Comparison of ENCODE assay signal across 8 cellular contexts in the genomic region with DNA sequence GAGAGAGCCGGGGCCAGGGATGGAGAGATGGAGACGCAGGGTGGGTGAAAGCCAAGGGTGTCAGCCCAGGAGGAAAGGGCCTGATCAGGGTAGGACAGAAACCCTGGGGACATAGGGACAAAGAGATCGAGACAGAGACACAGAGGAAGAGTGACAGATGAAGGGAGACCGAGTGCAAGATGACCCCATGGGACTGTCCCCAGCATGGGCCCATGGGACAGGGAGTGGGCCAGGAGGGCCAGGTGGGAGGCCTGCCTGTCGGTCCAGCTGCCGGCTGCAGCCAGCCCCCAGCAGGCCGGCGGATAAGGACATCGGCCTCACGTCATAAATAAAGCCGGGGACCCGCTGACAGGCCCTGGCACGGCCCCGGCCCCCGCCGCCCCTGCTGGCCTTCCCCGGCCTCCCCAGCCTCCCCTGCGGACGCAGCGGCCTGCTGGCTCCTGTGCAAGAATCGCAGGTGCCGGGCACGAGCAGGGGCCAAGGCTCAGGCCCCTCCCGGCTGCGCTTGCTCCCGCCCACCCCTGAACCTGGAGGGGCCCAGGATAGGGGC. TPM values are rescaled to one million over a fixed set of nuclear protein-coding genes. Genes with fewer than 3 reads are reported as not detected.
DNase-seq lines count a peak whose midpoint lies in the region; ATAC-seq and TF ChIP-seq lines count a peak whose summit lies in the region.

No MANE protein-coding gene starts in this region.

- H3K4me1 ChIP-seq in HAP-1 (peaks cover 10% of the 10 kb centered on the region), mammary epithelial cell (ENCODE audit: insufficient read depth, low read length) (peaks cover 15% of the 10 kb centered on the region), muscle layer of colon (ENCODE audit: insufficient read depth, low read length) (peaks cover 12% of the 10 kb centered on the region), foreskin keratinocyte (no peaks in the 10 kb centered on the region)

- H3K9me3 ChIP-seq in AG04450 (ENCODE audit: control insufficient read depth, insufficient read depth, low read length) (peaks cover 3% of the 10 kb centered on the region; the same call in 1 of the 2 replicates), HAP-1 (no peaks in the 10 kb centered on the region), mammary epithelial cell (replicated peaks; ENCODE audit: insufficient read depth, low read length) (no peaks in the 10 kb centered on the region), muscle layer of colon (ENCODE audit: low read length) (no peaks in the 10 kb centered on the region)

- DNase-seq in AG04450 (ENCODE audit: low read depth, low spot score) (no peak), HAP-1 (ENCODE audit: low spot score in 2 of 2) (no peak), mammary epithelial cell (no peak), OCI-M2 (lab: John Stamatoyannopoulos, UW; ENCODE audit: unreplicated experiment) (no peak), HK-2 (ENCODE audit: unreplicated experiment) (no peak), foreskin keratinocyte (no peak)

- no peak for ATAC-seq in foreskin keratinocyte
- no peak for ATAC-seq in GM19467 (IDR thresholded peaks at IDR 0.05; ENCODE audit: unreplicated experiment)

- intact Hi-C loops in mammary epithelial cell (cut with micrococcal nuclease) = loop anchor here (1.0 to 5.0 kb wide), 6 partner anchors 77 to 392 kb away; partner anchors contain the start of genes COPE and DDX49

- H2AFZ ChIP-seq in mammary epithelial cell (ENCODE audit: low read depth, low read length) = peak overlapping the region; percentile 34

- peaks cover 16% of the 10 kb centered on the region for H3K36me3 ChIP-seq in HAP-1 (replicated peaks)
- H3K36me3 ChIP-seq in mammary epithelial cell (ENCODE audit: insufficient read depth, low read length) = peaks cover 2% of the 10 kb centered on the region
- H3K36me3 ChIP-seq in muscle layer of colon (ENCODE audit: insufficient read depth, low read length) = peaks cover 7% of the 10 kb centered on the region

- no TSS peak for BruUV-seq in mammary epithelial cell (replicated peaks; lab: Mats Ljungman, UMichigan)

- POLR2A ChIA-PET in AG04450 (lab: Yijun Ruan, JAX) = interaction anchor here (1.1 kb wide), 1 partner anchor 252 kb away, joined by 5 read pairs; no protein-coding TSS in a partner anchor

- H3K27me3 ChIP-seq in AG04450 (ENCODE audit: control insufficient read depth, insufficient read depth, low read length) = peaks cover 4% of the 10 kb centered on the region
- no peaks in the 10 kb centered on the region for H3K27me3 ChIP-seq in HAP-1 (ENCODE audit: low read depth)
- H3K27me3 ChIP-seq in mammary epithelial cell (ENCODE audit: insufficient read depth, low read length) = no peaks in the 10 kb centered on the region
- peaks cover 0 to 38% of the 10 kb centered on the region in 2 donors for H3K27me3 ChIP-seq in muscle layer of colon (ENCODE audit: control insufficient read depth in 1 of 2, insufficient read depth in 2 of 2, low read length in 2 of 2)
- H3K27me3 ChIP-seq in foreskin keratinocyte = peaks cover 2% of the 10 kb centered on the region

- CTCF ChIA-PET in AG04450 (lab: Charles Lee) (interaction anchor here (0.7 to 2.6 kb wide), 10 partner anchors 8 to 253 kb away, joined by 3 to 50 read pairs (median 4); partner anchors contain the start of gene UBA52), mammary epithelial cell (lab: Charles Lee; ENCODE audit: low non-redundant PET) (interaction anchor here (0.6 kb wide), 1 partner anchor 176 kb away, joined by 3 read pairs; the partner anchor contains the start of gene SSBP4)

- in situ Hi-C loops in HAP-1 (cut with MboI; ENCODE audit: low sequenced_read_pairs) (no loop called here), mammary epithelial cell (cut with MboI; ENCODE audit: low sequenced_read_pairs in 2 of 2) (loop anchor here in 1 of 2 donors (10.0 kb wide), 1 partner anchor 250 kb away; no protein-coding TSS in a partner anchor)

- no peaks in the 10 kb centered on the region for H4K20me1 ChIP-seq in mammary epithelial cell (ENCODE audit: insufficient read depth, low read length)

- H3K27ac ChIP-seq in AG04450 (ENCODE audit: low read depth, low read length) = no peak overlapping the region
- no peak overlapping the region for H3K27ac ChIP-seq in mammary epithelial cell (ENCODE audit: insufficient read depth, low read depth, low read length)
- H3K27ac ChIP-seq in muscle layer of colon (ENCODE audit: low read depth, low read length) = no peak overlapping the region
- no peak overlapping the region for H3K27ac ChIP-seq in foreskin keratinocyte

- 80% methylated on average over 6 of the region's 26 CpGs for WGBS in mammary epithelial cell (ENCODE audit: low coverage, missing lambda C conversion rate)

- dilution Hi-C loops in mammary epithelial cell (cut with HindIII; ENCODE audit: low sequenced_read_pairs) = no loop called here

- TF ChIP-seq CTCF in AG04450 (IDR thresholded peaks at IDR 0.05; ENCODE audit: low read depth, low read length) = no peak
- TF ChIP-seq CTCF in mammary epithelial cell (conservative IDR thresholded peaks at IDR 0.05 in 1 of 2, IDR thresholded peaks at IDR 0.05 in 1 of 2; ENCODE audit: extremely low read depth in 1 of 2, insufficient read depth in 1 of 2, low read depth in 1 of 2, low read length in 2 of 2) = no peak
- TF ChIP-seq CTCF in foreskin keratinocyte (conservative IDR thresholded peaks at IDR 0.05) = no peak

- no peak overlapping the region for H3K9ac ChIP-seq in mammary epithelial cell (ENCODE audit: insufficient read depth, low read length)
- peak overlapping the region; percentile 33 for H3K9ac ChIP-seq in muscle layer of colon (ENCODE audit: low read length)

- peak overlapping the region; percentile 98 for H3K4me2 ChIP-seq in mammary epithelial cell (ENCODE audit: insufficient read depth, low read depth, low read length)

- H3K4me3 ChIP-seq in AG04450 (ENCODE audit: low read depth, low read length) (peak overlapping the region; percentile 46), HAP-1 (peak overlapping the region; percentile 34), mammary epithelial cell (replicated peaks in 1 of 3; ENCODE audit: insufficient read depth in 1 of 3, low read depth in 2 of 3, low read length in 3 of 3) (peak overlapping the region in 2 of 3 experiments; percentile 34 to 49), muscle layer of colon (ENCODE audit: low read depth in 1 of 2, low read length in 2 of 2) (peak overlapping the region in 1 of 2 donors; percentile 50)

- H3K79me2 ChIP-seq in mammary epithelial cell (ENCODE audit: insufficient read depth, low read length) = peaks cover under 1% of the 10 kb centered on the region

RNA-seq across cellular contexts. Expression of gene REX1BD, which starts 6.3 kb away (rescaled TPM):
- polyA plus RNA-seq in AG04450 (2011; rRNA removed) (17.6 TPM in 2 replicates), mammary epithelial cell (49.0 TPM), foreskin keratinocyte (84.5 and 88.3 TPM in 2 replicates)
- polyA minus RNA-seq in AG04450 (2011; rRNA and poly(A)+ RNA removed) = 2.6 and 4.2 TPM in 2 replicates
- total RNA-seq in mammary epithelial cell (10 to 100 TPM; 30.0 to 59.0 TPM), foreskin keratinocyte (69.5 and 69.8 TPM in 2 replicates)
- 4.3 TPM for polyA minus RNA-seq in mammary epithelial cell

RNA-seq across cellular contexts. Expression of gene CRLF1, which starts 11.7 kb away (rescaled TPM):
- polyA plus RNA-seq in AG04450 (2011; rRNA removed) (2.6 and 2.9 TPM in 2 replicates), mammary epithelial cell (3.4 TPM), foreskin keratinocyte (0.13 and 0.20 TPM in 2 replicates)
- 1.1 and 3.4 TPM in 2 replicates for polyA minus RNA-seq in AG04450 (2011; rRNA and poly(A)+ RNA removed)
- total RNA-seq in mammary epithelial cell (1 to 10 TPM; 2.3 to 7.1 TPM), foreskin keratinocyte (0.37 and 0.60 TPM in 2 replicates)
- polyA minus RNA-seq in mammary epithelial cell = 5.9 TPM

RNA-seq across cellular contexts. Expression of gene TMEM59L, which starts 17.8 kb away (rescaled TPM):
- polyA plus RNA-seq in AG04450 (2011; rRNA removed) (0.81 and 1.3 TPM in 2 replicates), mammary epithelial cell (0.05 TPM), foreskin keratinocyte (not detected in 2 replicates)
- polyA minus RNA-seq in AG04450 (2011; rRNA and poly(A)+ RNA removed) = 0.23 TPM in 1 of 2 replicates, not detected in the other
- total RNA-seq in mammary epithelial cell (under 1 TPM in 1 of 2 donors, not detected in 1; 0.89 TPM), foreskin keratinocyte (not detected in 2 replicates)
- polyA minus RNA-seq in mammary epithelial cell = not detected

RNA-seq across cellular contexts. Expression of gene UBA52, which starts 23.2 kb away (rescaled TPM):
- polyA plus RNA-seq in AG04450 (2011; rRNA removed) = 1,723 and 2,315 TPM in 2 replicates
- polyA minus RNA-seq in AG04450 (2011; rRNA and poly(A)+ RNA removed) = 1,114 and 1,571 TPM in 2 replicates
- 1,000 to 10,000 TPM in 1 of 2 donors, 100 to 1,000 TPM in 1; 698 to 1,133 TPM for total RNA-seq in mammary epithelial cell
- 2,157 TPM for polyA plus RNA-seq in mammary epithelial cell
- 1,457 TPM for polyA minus RNA-seq in mammary epithelial cell
- 1,160 and 1,167 TPM in 2 replicates for total RNA-seq in foreskin keratinocyte
- 1,727 and 1,808 TPM in 2 replicates for polyA plus RNA-seq in foreskin keratinocyte

RNA-seq across cellular contexts. Expression of gene KXD1, which starts 37.2 kb away (rescaled TPM):
- polyA plus RNA-seq in AG04450 (2011; rRNA removed) (77.3 and 104 TPM in 2 replicates), mammary epithelial cell (159 TPM), foreskin keratinocyte (140 and 143 TPM in 2 replicates)
- 99.7 and 168 TPM in 2 replicates for polyA minus RNA-seq in AG04450 (2011; rRNA and poly(A)+ RNA removed)
- total RNA-seq in mammary epithelial cell (10 to 100 TPM; 83.9 to 98.2 TPM), foreskin keratinocyte (105 and 106 TPM in 2 replicates)
- polyA minus RNA-seq in mammary epithelial cell = 97.3 TPM
